Comparison of ENCODE assay signal across 26 cellular contexts in the genomic region with DNA sequence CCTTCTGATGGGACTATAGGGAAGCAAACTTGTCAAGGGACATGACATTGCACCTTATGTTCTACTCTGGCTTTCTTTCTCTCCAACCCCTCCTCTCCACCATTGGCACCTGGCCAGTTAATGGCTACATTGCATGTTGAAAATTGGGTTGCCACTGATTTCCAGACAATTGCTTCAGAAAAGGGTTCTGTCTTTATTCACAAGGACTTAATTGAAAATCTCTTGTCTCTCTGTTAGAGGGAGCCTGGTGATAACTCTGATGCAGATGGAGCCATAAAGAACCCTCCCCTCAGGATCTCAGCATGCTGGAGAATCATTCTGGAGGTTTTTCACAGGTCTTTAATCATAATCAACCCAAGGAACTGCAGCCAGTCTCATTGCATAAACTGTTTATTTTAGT.
A peak's percentile ranks its signal among the peaks of the same experiment; 100 is the strongest.
DNase-seq lines count a peak whose midpoint lies in the region; ATAC-seq and TF ChIP-seq lines count a peak whose summit lies in the region.
"Had no signal": no experiment of that assay in that cellular context is flagged by ENCODE, and none has a peak within 500 bp of the region (broad histone marks: within the 10 kb centered on the region; RNA-seq: fewer than 3 reads in every experiment).

No MANE protein-coding gene starts in this region.

- H3K79me2 ChIP-seq in H9 (ENCODE audit: insufficient read depth, low read length): no peaks in the 10 kb centered on the region

- no peak overlapping the region for H3K23ac ChIP-seq in H9 (ENCODE audit: insufficient read length, low read depth, low read length)

- H3K4me1 ChIP-seq in H9 (ENCODE audit: insufficient read depth, low read length) (no peaks in the 10 kb centered on the region), lower lobe of right lung (no peaks in the 10 kb centered on the region)
- H3K4me1 ChIP-seq: gastrocnemius medialis, left ventricle myocardium inferior, testis had no signal

- H3T11ph ChIP-seq in H9 (ENCODE audit: low read length): no peak overlapping the region

- H4K91ac ChIP-seq in H9 (ENCODE audit: insufficient read length, low read depth, low read length): no peak overlapping the region

- H2AK5ac ChIP-seq in H9 (ENCODE audit: insufficient read length, low read length): no peak overlapping the region

- no peak overlapping the region for H3K4me3 ChIP-seq in lower lobe of right lung
- H3K4me3 ChIP-seq: gastrocnemius medialis, left ventricle myocardium inferior, testis had no signal

- no peak overlapping the region for H2BK5ac ChIP-seq in H9 (ENCODE audit: insufficient read length, low read length)

- no peaks in the 10 kb centered on the region for H4K20me1 ChIP-seq in H9 (ENCODE audit: control insufficient read depth, insufficient read depth, insufficient read length)

- H2BK20ac ChIP-seq in H9 (ENCODE audit: low read depth, low read length, poor library complexity, severe bottlenecking): no peak overlapping the region

- DNase-seq in DMS 273 (lab: John Stamatoyannopoulos, UW; ENCODE audit: unreplicated experiment) (peak; percentile 5), DMS 273 treated with DMSO at 0.1 percent for 48 hours (lab: John Stamatoyannopoulos, UW) (no peak), H9 (no peak), NCI-H2171 (lab: John Stamatoyannopoulos, UW) (peak; percentile 22), glutamatergic neuron (no peak), SKM-1 (lab: John Stamatoyannopoulos, UW; ENCODE audit: unreplicated experiment) (no peak), lower lobe of right lung (no peak)
- DNase-seq: activated CD4-positive, alpha-beta T cell treated with anti-CD3 and anti-CD28 coated beads for 36 hours; activated gamma-delta T cell treated with Interleukin-2 at 50 U/mL for 16 hours; activated naive CD8-positive, alpha-beta T cell treated with anti-CD3 and anti-CD28 coated beads, Interleukin-2, amount 50 U/mL, for 24 hours; activated T-cell treated with anti-CD3 and anti-CD28 coated beads, Interleukin-2, amount 50 U/mL, for 1 hour; CD4-positive, CD25-positive, alpha-beta regulatory T cell; dermis blood vessel endothelial cell; gastrocnemius medialis; hippocampal formation; Karpas-422; left ventricle myocardium inferior; naive B cell; NCI-H2081 treated with DMSO at 0.1 percent for 48 hours; NCI-H526 treated with DMSO at 0.1 percent for 48 hours; occipital lobe; stimulated activated naive CD8-positive, alpha-beta T cell treated with anti-CD3 and anti-CD28 coated beads, Interleukin-15, Interleukin-2, amounts not matched to agents 100 U/mL and 50 U/mL, for 24 hours; testis had no signal

- H4K5ac ChIP-seq in H9 (ENCODE audit: insufficient read length, low read depth, low read length): no peak overlapping the region

- H3K27me3 Mint-ChIP-seq in H9 (ENCODE audit: low read depth): no peaks in the 10 kb centered on the region
- H3K27me3 Mint-ChIP-seq in glutamatergic neuron (ENCODE audit: unreplicated experiment): no peaks in the 10 kb centered on the region
- H3K27me3 Mint-ChIP-seq: activated CD4-positive, alpha-beta T cell treated with anti-CD3 and anti-CD28 coated beads for 36 hours; activated naive CD8-positive, alpha-beta T cell treated with anti-CD3 and anti-CD28 coated beads, Interleukin-2, amount 50 U/mL, for 24 hours; CD4-positive, CD25-positive, alpha-beta regulatory T cell; naive B cell had no signal

- peaks cover 3 to 5% of the 10 kb centered on the region in 2 experiments; a peak in 2 of 5 replicates for H3K9me3 Mint-ChIP-seq in H9
- H3K9me3 Mint-ChIP-seq in glutamatergic neuron (ENCODE audit: unreplicated experiment): peaks cover 4% of the 10 kb centered on the region

- H3K27ac ChIP-seq in H9 (ENCODE audit: insufficient read length, low read depth, low read length) (no peak overlapping the region), lower lobe of right lung (no peak overlapping the region)
- H3K27ac ChIP-seq: 22Rv1, gastrocnemius medialis, left ventricle myocardium inferior, testis had no signal

- intact Hi-C loops in lower lobe of right lung (cut with DNase I): no loop called here

- no peak overlapping the region for H2BK15ac ChIP-seq in H9 (ENCODE audit: low read depth, low read length)

- no peak overlapping the region for H4K8ac ChIP-seq in H9 (replicated peaks; ENCODE audit: insufficient read length, low read depth, low read length)

- no peak overlapping the region for H3K4ac ChIP-seq in H9 (ENCODE audit: low read depth, low read length)

- no peak overlapping the region for H2BK12ac ChIP-seq in H9 (ENCODE audit: insufficient read length, low read depth, low read length)

- no peak overlapping the region for H3K14ac ChIP-seq in H9 (ENCODE audit: insufficient read depth, low read length)

- TF ChIP-seq CTCF in H9 (conservative IDR thresholded peaks at IDR 0.05): no peak
- TF ChIP-seq CTCF in glutamatergic neuron (IDR thresholded peaks at IDR 0.05; ENCODE audit: partially characterized antibody, unreplicated experiment): no peak
- no peak for TF ChIP-seq CTCF in lower lobe of right lung (IDR thresholded peaks at IDR 0.05)

- no peaks in the 10 kb centered on the region for H3K23me2 ChIP-seq in H9 (ENCODE audit: insufficient read length, low read depth, low read length, poor library complexity, severe bottlenecking)

- no peak overlapping the region for H3K9ac ChIP-seq in H9 (ENCODE audit: extremely low read depth, insufficient read length, low read length)

- no peaks in the 10 kb centered on the region for H3K9me3 ChIP-seq in H9 (ENCODE audit: control insufficient read depth, low read depth, low read length)
- no peaks in the 10 kb centered on the region for H3K9me3 ChIP-seq in lower lobe of right lung
- H3K9me3 ChIP-seq: gastrocnemius medialis, left ventricle myocardium inferior, testis had no signal

- H3K27me3 ChIP-seq in H9 (ENCODE audit: insufficient read depth, low read length) (no peaks in the 10 kb centered on the region), lower lobe of right lung (ENCODE audit: low read depth) (no peaks in the 10 kb centered on the region)
- H3K27me3 ChIP-seq: gastrocnemius medialis, testis had no signal

- no peak overlapping the region for H3K18ac ChIP-seq in H9 (ENCODE audit: insufficient read length, low read depth, low read length)

- H3K4me2 ChIP-seq in H9 (ENCODE audit: insufficient read depth, insufficient read length, low read length): no peak overlapping the region

- no peak overlapping the region for H3K56ac ChIP-seq in H9 (ENCODE audit: insufficient read length, low read depth, low read length)

- H2BK120ac ChIP-seq in H9 (ENCODE audit: low read depth, low read length, poor library complexity, severe bottlenecking): no peak overlapping the region

- no peaks in the 10 kb centered on the region for H3K36me3 ChIP-seq in lower lobe of right lung
- H3K36me3 ChIP-seq: gastrocnemius medialis, left ventricle myocardium inferior had no signal

- H3K4me3 Mint-ChIP-seq in H9 (no peak overlapping the region), glutamatergic neuron (ENCODE audit: unreplicated experiment) (no peak overlapping the region)
- H3K4me3 Mint-ChIP-seq: activated CD4-positive, alpha-beta T cell treated with anti-CD3 and anti-CD28 coated beads for 36 hours; activated naive CD8-positive, alpha-beta T cell treated with anti-CD3 and anti-CD28 coated beads, Interleukin-2, amount 50 U/mL, for 24 hours; CD4-positive, CD25-positive, alpha-beta regulatory T cell; mesothelial cell of epicardium; naive B cell had no signal

- ATAC-seq in HG03108 (IDR thresholded peaks at IDR 0.05; ENCODE audit: unreplicated experiment): no peak
- ATAC-seq in lower lobe of right lung: no peak
- ATAC-seq: activated CD4-positive, alpha-beta T cell treated with anti-CD3 and anti-CD28 coated beads for 36 hours; activated naive CD8-positive, alpha-beta T cell treated with anti-CD3 and anti-CD28 coated beads, Interleukin-2, amount 50 U/mL, for 24 hours; gastrocnemius medialis; stimulated activated naive CD8-positive, alpha-beta T cell treated with anti-CD3 and anti-CD28 coated beads, Interleukin-15, Interleukin-2, amounts not matched to agents 100 U/mL and 50 U/mL, for 24 hours had no signal

- no peaks in the 10 kb centered on the region for H3K79me1 ChIP-seq in H9 (ENCODE audit: insufficient read depth, low read depth, low read length, poor library complexity, severe bottlenecking)

- peaks cover 19 to 20% of the 10 kb centered on the region in 2 experiments for H3K4me1 Mint-ChIP-seq in H9
- peaks cover 5% of the 10 kb centered on the region for H3K4me1 Mint-ChIP-seq in glutamatergic neuron (ENCODE audit: low read depth, unreplicated experiment)
- H3K4me1 Mint-ChIP-seq: activated CD4-positive, alpha-beta T cell treated with anti-CD3 and anti-CD28 coated beads for 36 hours; activated naive CD8-positive, alpha-beta T cell treated with anti-CD3 and anti-CD28 coated beads, Interleukin-2, amount 50 U/mL, for 24 hours; CD4-positive, CD25-positive, alpha-beta regulatory T cell; naive B cell had no signal

- peak overlapping the region in 2 of 3 experiments; percentile 49 to 90; a peak in 2 of 7 replicates for H3K27ac Mint-ChIP-seq in H9
- H3K27ac Mint-ChIP-seq in glutamatergic neuron (ENCODE audit: unreplicated experiment): peak overlapping the region; percentile 12
- H3K27ac Mint-ChIP-seq: activated CD4-positive, alpha-beta T cell treated with anti-CD3 and anti-CD28 coated beads for 36 hours; activated naive CD8-positive, alpha-beta T cell treated with anti-CD3 and anti-CD28 coated beads, Interleukin-2, amount 50 U/mL, for 24 hours; CD4-positive, CD25-positive, alpha-beta regulatory T cell; mesothelial cell of epicardium; naive B cell had no signal

- H2AFZ ChIP-seq in H9 (ENCODE audit: low read length): no peak overlapping the region

- H3K36me3 Mint-ChIP-seq in H9 (ENCODE audit: insufficient read depth in 1 of 3, low read depth in 3 of 3) (peaks cover 0 to 2% (median 0%) of the 10 kb centered on the region in 3 experiments; a peak in 2 of 7 replicates), glutamatergic neuron (ENCODE audit: unreplicated experiment) (no peaks in the 10 kb centered on the region)
- H3K36me3 Mint-ChIP-seq: CD4-positive, CD25-positive, alpha-beta regulatory T cell; mesothelial cell of epicardium; naive B cell had no signal

Comparison
In these comparisons a context has a peak if more than half of its experiments do, and no peak if none do; other contexts are left out.
1. DNase-seq: peak in DMS 273 (single experiment) and NCI-H2171 (single experiment); none in DMS 273 treated with DMSO at 0.1 percent for 48 hours (single experiment), H9 (single experiment), glutamatergic neuron (single experiment), SKM-1 (single experiment) and lower lobe of right lung (single experiment).